In the genomic region with DNA sequence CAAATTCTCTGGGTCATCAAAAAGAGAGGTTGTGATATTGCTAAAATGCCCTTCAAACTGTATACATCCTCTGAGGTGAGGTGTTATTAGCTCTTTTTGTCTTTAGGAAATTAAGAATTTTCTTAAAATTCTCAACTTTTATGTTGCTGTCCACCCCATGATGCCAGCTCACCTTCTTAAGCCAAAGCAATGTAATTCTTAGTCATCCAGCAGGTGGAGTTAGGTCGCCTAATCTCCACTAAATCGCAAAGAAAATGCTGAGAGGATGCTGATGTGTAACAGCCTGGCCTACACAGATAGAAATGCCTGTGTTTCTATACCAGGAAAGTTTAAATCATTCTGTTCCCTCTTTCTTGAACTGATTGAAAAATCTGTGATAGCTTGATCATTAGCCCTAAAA, we compare ENCODE assay signal across 8 cellular contexts.
DNase-seq lines count a peak whose midpoint lies in the region; TF ChIP-seq lines count a peak whose summit lies in the region.

No MANE protein-coding gene starts in this region.

- H3K4ac ChIP-seq in H9 (ENCODE audit: low read depth, low read length) = no peak overlapping the region

- H2BK15ac ChIP-seq in H9 (ENCODE audit: low read depth, low read length) = no peak overlapping the region

- no peak overlapping the region for H3K14ac ChIP-seq in H9 (ENCODE audit: insufficient read depth, low read length)

- no peak overlapping the region for H4K91ac ChIP-seq in H9 (ENCODE audit: insufficient read length, low read depth, low read length)

- no peak overlapping the region for H3K4me3 Mint-ChIP-seq in H9
- no peak overlapping the region for H3K4me3 Mint-ChIP-seq in glutamatergic neuron (ENCODE audit: unreplicated experiment)

- H2BK120ac ChIP-seq in H9 (ENCODE audit: low read depth, low read length, poor library complexity, severe bottlenecking) = no peak overlapping the region

- WGBS in H9 (ENCODE audit: extremely low coverage, insufficient read length, low lambda C conversion rate) = no CpG with 5 or more reads among the region's 2 CpGs
- 12 to 34% (median 15%) methylated on average over 2 of the region's 2 CpGs for WGBS in stomach, 5 donors

- H3T11ph ChIP-seq in H9 (ENCODE audit: low read length) = no peak overlapping the region

- TF ChIP-seq EP300 in stomach (IDR thresholded peaks at IDR 0.05) = no peak

- H3K27ac ChIP-seq in cardiac muscle cell (no peak overlapping the region), H9 (ENCODE audit: insufficient read length, low read depth, low read length) (no peak overlapping the region), stomach (no peak overlapping the region)

- no peak overlapping the region for H3K23ac ChIP-seq in H9 (ENCODE audit: insufficient read length, low read depth, low read length)

- no peak overlapping the region for H3K56ac ChIP-seq in H9 (ENCODE audit: insufficient read length, low read depth, low read length)

- TF ChIP-seq POLR2A in stomach (IDR thresholded peaks at IDR 0.05) = no peak

- no peak overlapping the region for H4K8ac ChIP-seq in H9 (replicated peaks; ENCODE audit: insufficient read length, low read depth, low read length)

- H3K27me3 ChIP-seq in cardiac muscle cell = no peaks in the 10 kb centered on the region
- no peaks in the 10 kb centered on the region for H3K27me3 ChIP-seq in H9 (ENCODE audit: insufficient read depth, low read length)
- H3K27me3 ChIP-seq in stomach = no peaks in the 10 kb centered on the region

- intact Hi-C loops in cardiac septum (cut with DNase I) (no loop called here), stomach (cut with DNase I; ENCODE audit: low total_unique reads) (no loop called here)

- H2BK20ac ChIP-seq in H9 (ENCODE audit: low read depth, low read length, poor library complexity, severe bottlenecking) = no peak overlapping the region

- no peaks in the 10 kb centered on the region for H3K23me2 ChIP-seq in H9 (ENCODE audit: insufficient read length, low read depth, low read length, poor library complexity, severe bottlenecking)

- no peak overlapping the region for H3K4me2 ChIP-seq in H9 (ENCODE audit: insufficient read depth, insufficient read length, low read length)

- DNase-seq in cardiac muscle cell (ENCODE audit: low read depth in 1 of 2, low spot score in 1 of 2) (peak; percentile 52 to 61), cardiac septum (ENCODE audit: low spot score) (no peak), H9 (peak; percentile 29), LoVo (ENCODE audit: low spot score) (peak; percentile 42), SK-N-DZ (ENCODE audit: low spot score) (peak; percentile 54), glutamatergic neuron (no peak), stomach (no peak), NCI-H2227 (lab: John Stamatoyannopoulos, UW; ENCODE audit: unreplicated experiment) (no peak)

- H2BK5ac ChIP-seq in H9 (ENCODE audit: insufficient read length, low read length) = no peak overlapping the region

- H3K18ac ChIP-seq in H9 (ENCODE audit: insufficient read length, low read depth, low read length) = no peak overlapping the region

- H3K4me1 Mint-ChIP-seq in H9 = 0 out of 4 replicates have a peak, but pooled peaks cover 0 to 4% of the 10 kb centered on the region in 2 experiments
- H3K4me1 Mint-ChIP-seq in glutamatergic neuron (ENCODE audit: low read depth, unreplicated experiment) = peaks cover 2% of the 10 kb centered on the region

- H3K27ac Mint-ChIP-seq in H9 (no peak overlapping the region), glutamatergic neuron (ENCODE audit: unreplicated experiment) (no peak overlapping the region)

- H4K5ac ChIP-seq in H9 (ENCODE audit: insufficient read length, low read depth, low read length) = no peak overlapping the region

- no peaks in the 10 kb centered on the region for H3K79me1 ChIP-seq in H9 (ENCODE audit: insufficient read depth, low read depth, low read length, poor library complexity, severe bottlenecking)

- H3K4me1 ChIP-seq in cardiac muscle cell (ENCODE audit: low read depth) = no peaks in the 10 kb centered on the region
- H3K4me1 ChIP-seq in H9 (ENCODE audit: insufficient read depth, low read length) = no peaks in the 10 kb centered on the region
- peaks cover 0 to 12% (median 0%) of the 10 kb centered on the region in 4 donors for H3K4me1 ChIP-seq in stomach

- H2AFZ ChIP-seq in H9 (ENCODE audit: low read length) = no peak overlapping the region

- H3K36me3 ChIP-seq in cardiac muscle cell (no peaks in the 10 kb centered on the region), stomach (no peaks in the 10 kb centered on the region)

- TF ChIP-seq CTCF in cardiac muscle cell (IDR thresholded peaks at IDR 0.05; ENCODE audit: low read depth, low read length) (peak; percentile 48), H9 (conservative IDR thresholded peaks at IDR 0.05) (peak; percentile 72), glutamatergic neuron (IDR thresholded peaks at IDR 0.05; ENCODE audit: partially characterized antibody, unreplicated experiment) (peak; percentile 72), stomach (IDR thresholded peaks at IDR 0.05) (peak in 4 of 7 experiments; percentile 23 to 63 (median 48))

- no peaks in the 10 kb centered on the region for H3K79me2 ChIP-seq in H9 (ENCODE audit: insufficient read depth, low read length)

- no peaks in the 10 kb centered on the region for H4K20me1 ChIP-seq in H9 (ENCODE audit: control insufficient read depth, insufficient read depth, insufficient read length)

- no peaks in the 10 kb centered on the region for H3K9me3 ChIP-seq in cardiac muscle cell (ENCODE audit: low read depth)
- H3K9me3 ChIP-seq in H9 (ENCODE audit: control insufficient read depth, low read depth, low read length) = no peaks in the 10 kb centered on the region
- no peaks in the 10 kb centered on the region for H3K9me3 ChIP-seq in stomach

- H3K4me3 ChIP-seq in cardiac muscle cell (no peak overlapping the region), stomach (no peak overlapping the region)

- H3K27me3 Mint-ChIP-seq in H9 (ENCODE audit: low read depth) (no peaks in the 10 kb centered on the region), glutamatergic neuron (ENCODE audit: unreplicated experiment) (no peaks in the 10 kb centered on the region)

- H2AK5ac ChIP-seq in H9 (ENCODE audit: insufficient read length, low read length) = no peak overlapping the region

- H3K36me3 Mint-ChIP-seq in H9 (ENCODE audit: insufficient read depth in 1 of 3, low read depth in 3 of 3) (no peaks in the 10 kb centered on the region), glutamatergic neuron (ENCODE audit: unreplicated experiment) (no peaks in the 10 kb centered on the region)

- no peak overlapping the region for H2BK12ac ChIP-seq in H9 (ENCODE audit: insufficient read length, low read depth, low read length)

- no peak overlapping the region for H3K9ac ChIP-seq in H9 (ENCODE audit: extremely low read depth, insufficient read length, low read length)

- H3K9me3 Mint-ChIP-seq in H9 = no peaks in the 10 kb centered on the region
- H3K9me3 Mint-ChIP-seq in glutamatergic neuron (ENCODE audit: unreplicated experiment) = no peaks in the 10 kb centered on the region

Comparison
In these comparisons a context has a peak if more than half of its experiments do, and no peak if none do; other contexts are left out.
1. DNase-seq: peak in cardiac muscle cell (2 of 2), H9 (single experiment), LoVo (single experiment) and SK-N-DZ (single experiment); none in cardiac septum (single experiment), glutamatergic neuron (single experiment), stomach (single experiment) and NCI-H2227 (single experiment).
2. Peak in every context shown above with its lines, with median percentiles within 50 percentile points of each other: CTCF ChIP-seq.